Comparison of ENCODE assay signal across 40 cellular contexts in the genomic region with DNA sequence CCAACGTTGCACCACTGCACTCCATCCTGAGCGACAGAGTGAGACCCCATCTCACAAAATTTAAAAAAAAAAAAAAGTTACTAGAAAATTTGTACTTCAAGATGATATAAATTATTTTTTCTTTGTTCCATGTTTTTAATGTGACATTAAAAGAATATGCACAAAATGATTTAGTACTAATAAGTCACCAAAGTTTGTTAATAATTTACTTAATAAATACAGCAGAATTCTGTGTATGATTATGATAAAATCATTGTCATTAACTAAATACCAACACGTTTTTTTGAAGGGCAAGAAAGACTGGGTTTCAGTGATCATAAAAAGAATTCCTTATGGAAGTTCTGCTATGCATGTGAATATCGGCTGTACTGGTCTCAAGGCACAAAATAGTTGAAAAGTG.
"Had no signal": no experiment of that assay in that cellular context is flagged by ENCODE, and none has a peak within 500 bp of the region (broad histone marks: within the 10 kb centered on the region; RNA-seq: fewer than 3 reads in every experiment).

No MANE protein-coding gene starts in this region.

- H3K4me1 Mint-ChIP-seq: activated naive CD4-positive, alpha-beta T cell treated with anti-CD3 and anti-CD28 coated beads, Interleukin-2, amount 10 ng/mL, durations not matched to agents 7 days and 5 days; activated naive CD8-positive, alpha-beta T cell treated with anti-CD3 and anti-CD28 coated beads, Interleukin-2, amount 50 U/mL, for 24 hours had no signal

- H3K27ac Mint-ChIP-seq: activated naive CD4-positive, alpha-beta T cell treated with anti-CD3 and anti-CD28 coated beads for 36 hours; activated naive CD4-positive, alpha-beta T cell treated with anti-CD3 and anti-CD28 coated beads, Interleukin-2, amount 10 ng/mL, durations not matched to agents 7 days and 5 days; activated naive CD4-positive, alpha-beta T cell treated with anti-CD3 and anti-CD28 coated beads, Interleukin-2, amount 50 U/mL, for 24 hours; activated naive CD4-positive, alpha-beta T cell treated with anti-CD3 and anti-CD28 coated beads, Interleukin-2, amount 50 U/mL, for 72 hours; activated naive CD8-positive, alpha-beta T cell; activated naive CD8-positive, alpha-beta T cell treated with anti-CD3 and anti-CD28 coated beads for 36 hours; activated naive CD8-positive, alpha-beta T cell treated with anti-CD3 and anti-CD28 coated beads, Interleukin-2, amount 10 ng/mL, durations not matched to agents 7 days and 5 days; activated naive CD8-positive, alpha-beta T cell treated with anti-CD3 and anti-CD28 coated beads, Interleukin-2, amount 50 U/mL, for 24 hours; activated T-cell treated with anti-CD3 and anti-CD28 coated beads, Interleukin-2, amount 50 U/mL, for 24 hours; activated T-cell treated with anti-CD3 and anti-CD28 coated beads, Interleukin-2, amount 50 U/mL, for 72 hours; activated T-helper 1 cell treated with anti-CD3 and anti-CD28 coated beads, Interleukin-12 subunit alpha, Interleukin-12 subunit beta, Interleukin-2, Interleukin-4 antibody, amounts not matched to agents 30 ng/mL and 10 ng/mL and 1 ng/mL, durations not matched to agents 14 hours and 24 hours and 36 hours; activated T-helper 17 cell treated with anti-CD3 and anti-CD28 coated beads, Interleukin-2, amount 50 U/mL, for 72 hours; activated T-helper 2 cell treated with anti-CD3 and anti-CD28 coated beads, Interferon-gamma antibody, Interleukin-2, Interleukin-4, amounts not matched to agents 10 μg/mL and 5 μg/mL and 100 μg/mL, durations not matched to agents 14 hours and 24 hours and 36 hours had no signal

- H3K27me3 Mint-ChIP-seq: activated naive CD4-positive, alpha-beta T cell treated with anti-CD3 and anti-CD28 coated beads, Interleukin-2, amount 10 ng/mL, durations not matched to agents 7 days and 5 days; activated naive CD4-positive, alpha-beta T cell treated with anti-CD3 and anti-CD28 coated beads, Interleukin-2, amount 50 U/mL, for 24 hours; activated naive CD8-positive, alpha-beta T cell; activated naive CD8-positive, alpha-beta T cell treated with anti-CD3 and anti-CD28 coated beads for 36 hours; activated naive CD8-positive, alpha-beta T cell treated with anti-CD3 and anti-CD28 coated beads, Interleukin-2, amount 10 ng/mL, durations not matched to agents 7 days and 5 days; activated naive CD8-positive, alpha-beta T cell treated with anti-CD3 and anti-CD28 coated beads, Interleukin-2, amount 50 U/mL, for 24 hours; activated T-cell treated with anti-CD3 and anti-CD28 coated beads, Interleukin-2, amount 50 U/mL, for 24 hours; activated T-helper 17 cell treated with anti-CD3 and anti-CD28 coated beads, Interleukin-2, amount 50 U/mL, for 72 hours; brain; central memory CD8-positive, alpha-beta T cell had no signal

- H3K27me3 ChIP-seq: adrenal gland, ascending aorta, body of pancreas, brain microvascular endothelial cell, breast epithelium, cardiac muscle cell had no signal

- H3K4me3 Mint-ChIP-seq: activated naive CD4-positive, alpha-beta T cell treated with anti-CD3 and anti-CD28 coated beads for 36 hours; activated naive CD4-positive, alpha-beta T cell treated with anti-CD3 and anti-CD28 coated beads, Interleukin-2, amount 10 ng/mL, durations not matched to agents 7 days and 5 days; activated naive CD4-positive, alpha-beta T cell treated with anti-CD3 and anti-CD28 coated beads, Interleukin-2, amount 50 U/mL, for 24 hours; activated naive CD8-positive, alpha-beta T cell; activated naive CD8-positive, alpha-beta T cell treated with anti-CD3 and anti-CD28 coated beads for 36 hours; activated naive CD8-positive, alpha-beta T cell treated with anti-CD3 and anti-CD28 coated beads, Interleukin-2, amount 10 ng/mL, durations not matched to agents 7 days and 5 days; activated naive CD8-positive, alpha-beta T cell treated with anti-CD3 and anti-CD28 coated beads, Interleukin-2, amount 50 U/mL, for 24 hours; activated T-cell treated with anti-CD3 and anti-CD28 coated beads, Interleukin-2, amount 50 U/mL, for 24 hours; activated T-cell treated with anti-CD3 and anti-CD28 coated beads, Interleukin-2, amount 50 U/mL, for 4 hours; activated T-cell treated with anti-CD3 and anti-CD28 coated beads, Interleukin-2, amount 50 U/mL, for 72 hours; activated T-helper 1 cell treated with anti-CD3 and anti-CD28 coated beads, Interleukin-12 subunit alpha, Interleukin-12 subunit beta, Interleukin-2, Interleukin-4 antibody, amounts not matched to agents 30 ng/mL and 10 ng/mL and 1 ng/mL, durations not matched to agents 14 hours and 24 hours and 36 hours; activated T-helper 17 cell treated with anti-CD3 and anti-CD28 coated beads, Interleukin-2, amount 50 U/mL, for 72 hours; brain; central memory CD8-positive, alpha-beta T cell had no signal

- H3K4me1 ChIP-seq: adrenal gland, ascending aorta, body of pancreas, breast epithelium had no signal

- DNase-seq: activated effector memory CD4-positive, alpha-beta T cell treated with anti-CD3 and anti-CD28 coated beads, Interleukin-2, amount 50 U/mL, for 16 hours; activated effector memory CD4-positive, alpha-beta T cell treated with Interleukin-2 at 50 U/mL for 16 hours; activated gamma-delta T cell; activated gamma-delta T cell treated with Interleukin-2 at 50 U/mL for 16 hours; activated naive CD4-positive, alpha-beta T cell; activated naive CD4-positive, alpha-beta T cell treated with anti-CD3 and anti-CD28 coated beads for 36 hours; activated naive CD4-positive, alpha-beta T cell treated with anti-CD3 and anti-CD28 coated beads, Interleukin-2, amount 10 ng/mL, durations not matched to agents 7 days and 5 days; activated naive CD4-positive, alpha-beta T cell treated with anti-CD3 and anti-CD28 coated beads, Interleukin-2, amount 50 U/mL, for 16 hours; activated naive CD4-positive, alpha-beta T cell treated with Interleukin-2 at 50 U/mL for 16 hours; activated naive CD8-positive, alpha-beta T cell treated with anti-CD3 and anti-CD28 coated beads for 36 hours; activated naive CD8-positive, alpha-beta T cell treated with anti-CD3 and anti-CD28 coated beads, Interleukin-2, amount 10 ng/mL, durations not matched to agents 7 days and 5 days; activated naive CD8-positive, alpha-beta T cell treated with anti-CD3 and anti-CD28 coated beads, Interleukin-2, amount 50 U/mL, for 24 hours; activated T-cell treated with anti-CD3 and anti-CD28 coated beads, Interleukin-2, amount 50 U/mL, for 1 hour; activated T-cell treated with anti-CD3 and anti-CD28 coated beads, Interleukin-2, amount 50 U/mL, for 24 hours; activated T-cell treated with anti-CD3 and anti-CD28 coated beads, Interleukin-2, amount 50 U/mL, for 4 hours; activated T-cell treated with anti-CD3 and anti-CD28 coated beads, Interleukin-2, amount 50 U/mL, for 48 hours; activated T-cell treated with anti-CD3 and anti-CD28 coated beads, Interleukin-2, amount 50 U/mL, for 72 hours; adrenal gland; amniotic stem cell; amygdala; anterior cingulate cortex; aorta; body of pancreas; brain microvascular endothelial cell; caudate nucleus; central memory CD4-positive, alpha-beta T cell; cerebellar nuclear complex had no signal

- H3K36me3 ChIP-seq: breast epithelium had no signal

- FAIRE-seq: astrocyte, bronchial epithelial cell had no signal

- H3K9me3 Mint-ChIP-seq: activated naive CD4-positive, alpha-beta T cell treated with anti-CD3 and anti-CD28 coated beads for 36 hours; activated naive CD4-positive, alpha-beta T cell treated with anti-CD3 and anti-CD28 coated beads, Interleukin-2, amount 10 ng/mL, durations not matched to agents 7 days and 5 days; activated naive CD4-positive, alpha-beta T cell treated with anti-CD3 and anti-CD28 coated beads, Interleukin-2, amount 50 U/mL, for 24 hours; activated naive CD4-positive, alpha-beta T cell treated with anti-CD3 and anti-CD28 coated beads, Interleukin-2, amount 50 U/mL, for 72 hours; activated naive CD8-positive, alpha-beta T cell treated with anti-CD3 and anti-CD28 coated beads for 36 hours; activated naive CD8-positive, alpha-beta T cell treated with anti-CD3 and anti-CD28 coated beads, Interleukin-2, amount 10 ng/mL, durations not matched to agents 7 days and 5 days; activated naive CD8-positive, alpha-beta T cell treated with anti-CD3 and anti-CD28 coated beads, Interleukin-2, amount 50 U/mL, for 24 hours; activated T-cell treated with anti-CD3 and anti-CD28 coated beads, Interleukin-2, amount 50 U/mL, for 24 hours; activated T-cell treated with anti-CD3 and anti-CD28 coated beads, Interleukin-2, amount 50 U/mL, for 4 hours; activated T-cell treated with anti-CD3 and anti-CD28 coated beads, Interleukin-2, amount 50 U/mL, for 72 hours; activated T-helper 1 cell treated with anti-CD3 and anti-CD28 coated beads, Interleukin-12 subunit alpha, Interleukin-12 subunit beta, Interleukin-2, Interleukin-4 antibody, amounts not matched to agents 30 ng/mL and 10 ng/mL and 1 ng/mL, durations not matched to agents 14 hours and 24 hours and 36 hours; activated T-helper 17 cell treated with anti-CD3 and anti-CD28 coated beads, Interleukin-2, amount 50 U/mL, for 72 hours; activated T-helper 2 cell treated with anti-CD3 and anti-CD28 coated beads, Interferon-gamma antibody, Interleukin-2, Interleukin-4, amounts not matched to agents 10 μg/mL and 5 μg/mL and 100 μg/mL, durations not matched to agents 14 hours and 24 hours and 36 hours; brain; central memory CD8-positive, alpha-beta T cell had no signal

- H3K9me3 ChIP-seq: adrenal gland, ascending aorta, body of pancreas, breast epithelium had no signal

- ATAC-seq: activated naive CD4-positive, alpha-beta T cell treated with anti-CD3 and anti-CD28 coated beads, Interleukin-2, amount 50 U/mL, for 72 hours; activated naive CD8-positive, alpha-beta T cell treated with anti-CD3 and anti-CD28 coated beads, Interleukin-2, amount 50 U/mL, for 24 hours; activated T-cell treated with anti-CD3 and anti-CD28 coated beads, Interleukin-2, amount 50 U/mL, for 4 hours; activated T-cell treated with anti-CD3 and anti-CD28 coated beads, Interleukin-2, amount 50 U/mL, for 72 hours; activated T-helper 17 cell treated with anti-CD3 and anti-CD28 coated beads, Interleukin-2, amount 50 U/mL, for 72 hours; body of pancreas had no signal

- H3K27ac ChIP-seq: adrenal gland, ascending aorta, body of pancreas, brain microvascular endothelial cell, breast epithelium, cardiac muscle cell had no signal

- H3K4me3 ChIP-seq: adrenal gland, ascending aorta, body of pancreas, breast epithelium, cardiac muscle cell had no signal
